Comparison of ENCODE assay signal across 18 cellular contexts in genomic region chrX:39425124-39425806, GRCh38.
DNase-seq lines count a peak whose midpoint lies in the region; ATAC-seq and TF ChIP-seq lines count a peak whose summit lies in the region.
"Had no signal": no experiment of that assay in that cellular context is flagged by ENCODE, and none has a peak within 500 bp of the region (broad histone marks: within the 10 kb centered on the region; RNA-seq: fewer than 3 reads in every experiment).

No MANE protein-coding gene starts in this region.

- TF ChIP-seq POLR2A in right lobe of liver (IDR thresholded peaks at IDR 0.05), result no peak

- H3K27ac ChIP-seq in hepatocyte, result peak overlapping the region; percentile 38
- H3K27ac ChIP-seq in right lobe of liver, result no peak overlapping the region

- H2AFZ ChIP-seq in hepatocyte, result no peak overlapping the region

- no peak for TF ChIP-seq CTCF in hepatocyte (IDR thresholded peaks at IDR 0.05; ENCODE audit: poor library complexity)
- no peak for TF ChIP-seq CTCF in right lobe of liver (IDR thresholded peaks at IDR 0.05)

- H3K4me1 ChIP-seq in hepatocyte (ENCODE audit: insufficient read depth) (peaks cover 20% of the 10 kb centered on the region), right lobe of liver (no peaks in the 10 kb centered on the region)

- peak; percentile 70 to 72 for ATAC-seq in activated naive CD4-positive, alpha-beta T cell treated with anti-CD3 and anti-CD28 coated beads, Interleukin-2, amount 50 U/mL, for 72 hours
- ATAC-seq in right lobe of liver (no peak), Right ventricle myocardium inferior (no peak)

- H3K27me3 Mint-ChIP-seq in activated CD4-positive, alpha-beta T cell treated with anti-CD3 and anti-CD28 coated beads, Interleukin-2, amount 10 ng/mL, durations not matched to agents 24 days and 14 days, result no peaks in the 10 kb centered on the region
- H3K27me3 Mint-ChIP-seq: CD4-positive, alpha-beta memory T cell had no signal

- no peaks in the 10 kb centered on the region for H3K79me2 ChIP-seq in hepatocyte

- 92% methylated on average over 2 of the region's 2 CpGs for WGBS in hepatocyte (ENCODE audit: low lambda C conversion rate, missing lambda C conversion rate)
- 59% methylated on average over 2 of the region's 2 CpGs for WGBS in right lobe of liver (ENCODE audit: insufficient coverage, low coverage, low lambda C conversion rate, missing lambda C conversion rate)

- H3K9me2 ChIP-seq in hepatocyte (replicated peaks; ENCODE audit: insufficient read depth), result no peaks in the 10 kb centered on the region

- H3K9me3 ChIP-seq in hepatocyte (ENCODE audit: low read depth) (no peaks in the 10 kb centered on the region), right lobe of liver (no peaks in the 10 kb centered on the region)

- H3K4me3 ChIP-seq in hepatocyte (no peak overlapping the region), right lobe of liver (no peak overlapping the region)

- intact Hi-C loops in activated CD4-positive, alpha-beta T cell treated with anti-CD3 and anti-CD28 coated beads, Interleukin-2, amount 10 ng/mL, durations not matched to agents 24 days and 14 days (cut with micrococcal nuclease), result loop anchor here (1.0 to 10.0 kb wide), 10 partner anchors 82 to 750 kb away; partner anchors contain the start of gene MID1IP1
- intact Hi-C loops in right lobe of liver (cut with DNase I) (no loop called here), Right ventricle myocardium inferior (cut with DNase I) (no loop called here)

- H3K4me3 Mint-ChIP-seq in activated CD4-positive, alpha-beta T cell treated with anti-CD3 and anti-CD28 coated beads, Interleukin-2, amount 10 ng/mL, durations not matched to agents 24 days and 14 days, result peak overlapping the region; percentile 52
- H3K4me3 Mint-ChIP-seq: CD4-positive, alpha-beta memory T cell; H9 had no signal

- peaks cover 14% of the 10 kb centered on the region for H3K36me3 Mint-ChIP-seq in activated CD4-positive, alpha-beta T cell treated with anti-CD3 and anti-CD28 coated beads, Interleukin-2, amount 10 ng/mL, durations not matched to agents 24 days and 14 days (ENCODE audit: low read depth)
- peaks cover 22 to 28% of the 10 kb centered on the region in 2 donors for H3K36me3 Mint-ChIP-seq in activated naive CD4-positive, alpha-beta T cell treated with anti-CD3 and anti-CD28 coated beads, Interleukin-2, amount 50 U/mL, for 72 hours
- H3K36me3 Mint-ChIP-seq: CD4-positive, alpha-beta memory T cell had no signal

- H3K4me2 ChIP-seq in hepatocyte, result no peak overlapping the region

- DNase-seq in activated CD4-positive, alpha-beta T cell treated with anti-CD3 and anti-CD28 coated beads, Interleukin-2, amount 10 ng/mL, durations not matched to agents 24 days and 14 days, result no peak
- DNase-seq in activated CD4-positive, alpha-beta T cell treated with anti-CD3 and anti-CD28 coated beads for 1 hour, result no peak
- DNase-seq in activated naive CD4-positive, alpha-beta T cell treated with anti-CD3 and anti-CD28 coated beads, Interleukin-2, amount 50 U/mL, for 72 hours (ENCODE audit: low spot score in 2 of 2), result no peak
- no peak for DNase-seq in activated naive CD4-positive, alpha-beta T cell (lab: John Stamatoyannopoulos, UW)
- no peak for DNase-seq in hepatocyte (ENCODE audit: low spot score)
- DNase-seq in right lobe of liver, result no peak
- no peak for DNase-seq in Right ventricle myocardium inferior (ENCODE audit: missing footprints)
- DNase-seq in HPDE6-E6E7 (ENCODE audit: extremely low spot score), result no peak
- DNase-seq: CD4-positive, alpha-beta memory T cell; DMS153; GDM1; H9; KG1; NCI-H1105 treated with DMSO at 0.1 percent for 48 hours; NCI-H1694 treated with DMSO at 0.1 percent for 48 hours; NCI-H2107; NCI-H510A treated with DMSO at 0.1 percent for 48 hours; NCI-H774 had no signal

- no peaks in the 10 kb centered on the region for H4K20me1 ChIP-seq in hepatocyte (ENCODE audit: insufficient read depth, poor library complexity, severe bottlenecking)

- H3K36me3 ChIP-seq in hepatocyte (replicated peaks; ENCODE audit: insufficient read depth, low read depth) (no peaks in the 10 kb centered on the region), right lobe of liver (no peaks in the 10 kb centered on the region)

- H3K4me1 Mint-ChIP-seq in activated CD4-positive, alpha-beta T cell treated with anti-CD3 and anti-CD28 coated beads, Interleukin-2, amount 10 ng/mL, durations not matched to agents 24 days and 14 days, result peaks cover 56% of the 10 kb centered on the region

- H3K9me3 Mint-ChIP-seq in activated CD4-positive, alpha-beta T cell treated with anti-CD3 and anti-CD28 coated beads, Interleukin-2, amount 10 ng/mL, durations not matched to agents 24 days and 14 days, result peaks cover 16% of the 10 kb centered on the region
- peaks cover 13 to 15% of the 10 kb centered on the region in 2 donors for H3K9me3 Mint-ChIP-seq in activated naive CD4-positive, alpha-beta T cell treated with anti-CD3 and anti-CD28 coated beads, Interleukin-2, amount 50 U/mL, for 72 hours
- H3K9me3 Mint-ChIP-seq: CD4-positive, alpha-beta memory T cell had no signal

- peak overlapping the region; percentile 95 for H3K27ac Mint-ChIP-seq in activated CD4-positive, alpha-beta T cell treated with anti-CD3 and anti-CD28 coated beads, Interleukin-2, amount 10 ng/mL, durations not matched to agents 24 days and 14 days
- H3K27ac Mint-ChIP-seq in activated naive CD4-positive, alpha-beta T cell treated with anti-CD3 and anti-CD28 coated beads, Interleukin-2, amount 50 U/mL, for 72 hours, result peak overlapping the region; percentile 93 to 98
- H3K27ac Mint-ChIP-seq: H9 had no signal

- H3K27me3 ChIP-seq in hepatocyte, result no peaks in the 10 kb centered on the region
- no peaks in the 10 kb centered on the region for H3K27me3 ChIP-seq in right lobe of liver

Comparison
In these comparisons a context has a peak if more than half of its experiments do, and no peak if none do; other contexts are left out.
1. ATAC-seq: peak in activated naive CD4-positive, alpha-beta T cell treated with anti-CD3 and anti-CD28 coated beads, Interleukin-2, amount 50 U/mL, for 72 hours (2 of 2); none in right lobe of liver (0 of 4) and Right ventricle myocardium inferior (single experiment).